Comparison of ENCODE assay signal across 8 cellular contexts in the genomic region with DNA sequence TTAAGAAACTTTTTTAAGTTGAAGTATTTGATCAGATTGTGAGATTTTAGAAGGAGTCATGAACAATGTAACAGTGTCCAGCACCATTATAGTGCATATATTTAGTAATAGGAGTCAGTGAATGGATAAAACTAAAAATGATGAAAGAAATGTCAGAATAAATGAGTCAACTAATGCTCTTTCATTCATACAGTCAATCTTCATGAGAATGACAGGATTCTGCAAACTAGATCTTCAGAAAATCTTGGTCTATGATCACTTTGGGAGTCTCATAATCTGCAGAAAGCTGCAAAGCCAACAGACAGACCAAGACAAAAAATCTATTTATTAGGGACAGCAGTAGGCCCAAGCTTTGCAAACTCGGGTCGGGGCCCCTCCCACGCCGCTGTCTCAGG.
DNase-seq lines count a peak whose midpoint lies in the region; ATAC-seq and TF ChIP-seq lines count a peak whose summit lies in the region.

No MANE protein-coding gene starts in this region.

- no peaks in the 10 kb centered on the region for H3K36me3 ChIP-seq in rectal smooth muscle tissue (ENCODE audit: control insufficient read depth, insufficient read depth, low read length)

- H3K4me3 ChIP-seq in GM12865 (ENCODE audit: low read depth, low read length) = peak overlapping the region; percentile 71
- peak overlapping the region; percentile 62 to 72 for H3K4me3 ChIP-seq in foreskin fibroblast (ENCODE audit: low read depth in 1 of 2, low read length in 2 of 2)
- H3K4me3 ChIP-seq in rectal smooth muscle tissue (ENCODE audit: low read length) = peak overlapping the region; percentile 93

- H3K27me3 ChIP-seq in rectal smooth muscle tissue (ENCODE audit: control insufficient read depth, insufficient read depth, low read length) = no peaks in the 10 kb centered on the region

- ATAC-seq in HG03442 (IDR thresholded peaks at IDR 0.05; ENCODE audit: unreplicated experiment) = no peak
- no peak for ATAC-seq in GM21619 (IDR thresholded peaks at IDR 0.05; ENCODE audit: unreplicated experiment)
- ATAC-seq in HG02571 (IDR thresholded peaks at IDR 0.05; ENCODE audit: unreplicated experiment) = no peak

- TF ChIP-seq CTCF in GM12865 (IDR thresholded peaks at IDR 0.05; ENCODE audit: insufficient read depth, low read depth, low read length, missing control alignments) = no peak
- no peak for TF ChIP-seq CTCF in VCaP (conservative IDR thresholded peaks at IDR 0.05)
- no peak for TF ChIP-seq CTCF in foreskin fibroblast (IDR thresholded peaks at IDR 0.05; ENCODE audit: low read depth, low read length)

- H3K4me1 ChIP-seq in rectal smooth muscle tissue (ENCODE audit: control insufficient read depth, insufficient read depth, low read length) = no peaks in the 10 kb centered on the region

- H3K27ac ChIP-seq in VCaP (peak overlapping the region; percentile 63), rectal smooth muscle tissue (ENCODE audit: low read depth, low read length) (peak overlapping the region; percentile 94)

- no peak for DNase-seq in GM12865 (ENCODE audit: low read depth)
- no peak for DNase-seq in foreskin fibroblast
- DNase-seq in activated effector memory CD4-positive, alpha-beta T cell treated with anti-CD3 and anti-CD28 coated beads, Interleukin-2, amount 50 U/mL, for 16 hours = no peak

- no peak overlapping the region for H3K9ac ChIP-seq in rectal smooth muscle tissue (ENCODE audit: low read length)
